Comparison of ENCODE assay signal across 8 cellular contexts in the genomic region with DNA sequence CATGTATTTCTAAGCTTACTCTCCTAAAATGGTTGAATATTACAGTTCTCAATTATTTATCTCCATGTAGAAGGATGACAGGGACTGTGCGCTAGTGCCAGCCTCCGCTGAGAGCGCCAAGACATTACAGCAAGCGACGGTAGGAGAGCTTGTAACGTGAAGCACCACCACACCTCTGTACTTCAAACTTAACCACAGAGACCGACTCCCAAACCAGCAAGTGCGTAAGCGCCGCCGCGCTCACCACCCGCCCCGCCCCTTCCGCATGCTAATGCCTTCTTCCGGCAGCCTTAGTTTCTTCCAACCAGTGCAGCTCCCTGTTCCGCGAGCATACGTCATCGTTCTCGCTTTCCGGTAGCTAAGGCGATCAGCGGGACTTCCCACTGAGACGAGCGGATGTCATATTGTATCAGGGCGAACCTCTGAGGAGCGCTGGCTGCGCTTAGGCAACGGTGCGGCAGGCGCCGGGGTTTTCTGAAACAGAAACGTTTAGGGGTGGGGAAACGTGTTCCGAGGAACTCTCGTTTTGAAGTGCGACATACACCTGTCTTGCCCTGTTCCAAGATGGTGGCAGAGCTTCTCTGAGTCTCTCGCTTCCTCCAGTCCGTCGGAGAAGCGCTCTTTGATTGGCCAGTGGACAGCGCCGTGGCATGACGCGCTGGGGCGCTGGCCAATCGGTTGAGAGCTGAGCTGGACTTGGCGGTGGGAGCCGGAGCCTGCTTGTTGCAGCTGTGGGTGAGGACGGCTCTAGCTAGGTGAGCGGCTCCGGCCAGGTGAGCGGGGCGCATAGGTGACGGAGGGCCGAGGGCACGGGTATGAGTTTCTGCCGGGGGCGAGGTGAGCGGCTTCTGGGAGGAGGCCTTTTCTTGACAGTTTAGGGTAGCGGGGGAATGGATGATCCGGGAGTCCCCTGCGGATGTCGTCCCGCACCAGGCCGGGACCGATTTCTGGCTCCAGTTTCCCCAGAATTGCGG. TPM values are rescaled to one million over a fixed set of nuclear protein-coding genes. Genes with fewer than 3 reads are reported as not detected.
A peak's percentile ranks its signal among the peaks of the same experiment; 100 is the strongest.
DNase-seq lines count a peak whose midpoint lies in the region; ATAC-seq and TF ChIP-seq lines count a peak whose summit lies in the region.

A gene (plus strand): TSS at position 723 of the 974 bp plus-strand sequence. CDS start 2,896 bp downstream, outside the sequence.

- TF ChIP-seq CTCF in GM13976 (IDR thresholded peaks at IDR 0.05; ENCODE audit: borderline replicate concordance, control extremely low read depth, extremely low read depth, insufficient read depth, missing control alignments) (no peak), heart left ventricle (IDR thresholded peaks at IDR 0.05) (no peak), type B pancreatic cell (conservative IDR thresholded peaks at IDR 0.05) (no peak)

- ATAC-seq in HG02870 (IDR thresholded peaks at IDR 0.05; ENCODE audit: unreplicated experiment) (peak; percentile 97), heart left ventricle (peak; percentile 99)

- H3K9me3 ChIP-seq in heart left ventricle, result no peaks in the 10 kb centered on the region

- intact Hi-C loops in T-helper 1 cell treated with Interleukin-12 subunit alpha and Interleukin-12 subunit beta and Interleukin-4 antibody, amounts not matched to agents 30 ng/mL and 1 ng/mL, for 36 hours (cut with micrococcal nuclease), result loop anchor here (1.0 to 2.0 kb wide), 13 partner anchors 10 to 1777 kb away; a partner anchor contains a TSS
- intact Hi-C loops in heart left ventricle (cut with DNase I), result loop anchor here in 5 of 10 donors (1.0 to 10.0 kb wide), 6 partner anchors 10 to 543 kb away; a partner anchor contains a TSS

- peaks cover 15% of the 10 kb centered on the region for H3K36me3 Mint-ChIP-seq in type B pancreatic cell

- peak within 1 kb of the TSS; percentile 91 to 99 (median 95) for H3K27ac ChIP-seq in heart left ventricle

- DNase-seq in GM13976 (ENCODE audit: low spot score) (peak; percentile 95), NCI-H146 treated with DMSO at 0.1 percent for 48 hours (lab: John Stamatoyannopoulos, UW; ENCODE audit: unreplicated experiment) (peak; percentile 98), amniotic epithelial cell (ENCODE audit: low read depth) (peak; percentile 96), heart left ventricle (peak; percentile 97 to 99 (median 97)), pons (ENCODE audit: low spot score) (peak; percentile 99), type B pancreatic cell (ENCODE audit: extremely low spot score, unreplicated experiment) (peak; percentile 93)

- peaks cover 0 to 30% (median 20%) of the 10 kb centered on the region in 9 donors for H3K36me3 ChIP-seq in heart left ventricle

- H3K4me3 ChIP-seq in heart left ventricle, result peak within 1 kb of the TSS; percentile 68 to 96 (median 77)

- in situ Hi-C loops in GM13976 (cut with MboI; ENCODE audit: low sequenced_read_pairs, unreplicated experiment), result no loop called here

- H3K4me1 ChIP-seq in heart left ventricle, result peaks cover 0 to 45% (median 10%) of the 10 kb centered on the region in 12 donors

- 0 to 1% (median 0%) methylated on average over 66 to 69 of the region's 69 CpGs for WGBS in heart left ventricle, 4 donors

- H3K27ac Mint-ChIP-seq in type B pancreatic cell, result peak within 1 kb of the TSS; percentile 100

- H3K4me1 Mint-ChIP-seq in type B pancreatic cell (ENCODE audit: unreplicated experiment), result peaks cover 21% of the 10 kb centered on the region

- H3K27me3 Mint-ChIP-seq in type B pancreatic cell, result no peaks in the 10 kb centered on the region

- H3K9me3 Mint-ChIP-seq in type B pancreatic cell, result no peaks in the 10 kb centered on the region

- peaks cover 0 to 23% (median 0%) of the 10 kb centered on the region in 9 donors for H3K27me3 ChIP-seq in heart left ventricle

- TF ChIP-seq POLR2A in heart left ventricle (IDR thresholded peaks at IDR 0.05), result peak; percentile 11 to 68

- peak within 1 kb of the TSS; percentile 100 for H3K4me3 Mint-ChIP-seq in type B pancreatic cell

RNA-seq across cellular contexts. Expression of the gene that starts here (rescaled TPM):
- 116 TPM in 2 replicates for total RNA-seq in T-helper 1 cell treated with Interleukin-12 subunit alpha and Interleukin-12 subunit beta and Interleukin-4 antibody, amounts not matched to agents 30 ng/mL and 1 ng/mL, for 36 hours
- total RNA-seq in heart left ventricle (10 to 100 TPM in 7 of 9 donors, 1 to 10 TPM in 2; 8.5 to 29.2 (median 11.9) TPM), type B pancreatic cell (ENCODE audit: low replicate concordance) (50.8 and 63.1 TPM in 2 replicates)
- polyA plus RNA-seq in heart left ventricle, result 10 to 100 TPM in 1 of 2 donors, 1 to 10 TPM in 1; 1.8 to 17.0 TPM

Comparison
In these comparisons a context has a peak if more than half of its experiments do, and no peak if none do; other contexts are left out.
1. Peak in every context shown above with its lines: DNase-seq, ATAC-seq, H3K4me3 ChIP-seq and H3K27ac ChIP-seq.